8 cellular contexts compared by ENCODE assay signal in genomic region chr13:33016414-33017409, GRCh38. TPM values are rescaled to one million over a fixed set of nuclear protein-coding genes. Genes with fewer than 3 reads are reported as not detected.
DNase-seq lines count a peak whose midpoint lies in the region; ATAC-seq, FAIRE-seq and TF ChIP-seq lines count a peak whose summit lies in the region.

TSS of gene KL (plus strand) at chr13:33016423. CDS start at chr13:33016441, 18 bp downstream.

- peaks cover 67% of the 10 kb centered on the region for H3K27me3 Mint-ChIP-seq in T-helper 2 cell treated with Interferon-gamma antibody and Interleukin-4, amounts not matched to agents 5 μg/mL and 100 μg/mL, for 36 hours (ENCODE audit: low read depth)
- peaks cover 51 to 75% of the 10 kb centered on the region in 2 donors for H3K27me3 Mint-ChIP-seq in natural killer cell treated with Interleukin-12 subunit alpha and Interleukin-12 subunit beta and Interleukin-15 and Interleukin-18, amount 100 ng/mL, for 72 hours

- TF ChIP-seq CTCF in GM12864 (IDR thresholded peaks at IDR 0.05; ENCODE audit: low read depth, low read length, missing control alignments) (peak; percentile 2), fibroblast of pulmonary artery (IDR thresholded peaks at IDR 0.05; ENCODE audit: low read length, missing control alignments) (no peak)

- DNase-seq in GM12864 (ENCODE audit: low read depth) = no peak
- peak; percentile 3 for DNase-seq in GOT3 (lab: John Stamatoyannopoulos, UW)
- DNase-seq in T-helper 2 cell treated with Interferon-gamma antibody and Interleukin-4, amounts not matched to agents 5 μg/mL and 100 μg/mL, for 36 hours (ENCODE audit: low spot score) = peak; percentile 26
- no peak for DNase-seq in fibroblast of pulmonary artery (ENCODE audit: low read depth)
- no peak for DNase-seq in natural killer cell treated with Interleukin-12 subunit alpha and Interleukin-12 subunit beta and Interleukin-15 and Interleukin-18, amount 100 ng/mL, for 72 hours (ENCODE audit: low spot score)
- DNase-seq in dedifferentiated amniotic fluid mesenchymal stem cell (ENCODE audit: extremely low spot score) = no peak
- DNase-seq in RCC 7860 (ENCODE audit: low spot score) = no peak

- no peak within 1 kb of the TSS for H3K27ac Mint-ChIP-seq in T-helper 2 cell treated with Interferon-gamma antibody and Interleukin-4, amounts not matched to agents 5 μg/mL and 100 μg/mL, for 36 hours
- H3K27ac Mint-ChIP-seq in natural killer cell treated with Interleukin-12 subunit alpha and Interleukin-12 subunit beta and Interleukin-15 and Interleukin-18, amount 100 ng/mL, for 72 hours = no peak within 1 kb of the TSS

- H3K4me3 Mint-ChIP-seq in T-helper 2 cell treated with Interferon-gamma antibody and Interleukin-4, amounts not matched to agents 5 μg/mL and 100 μg/mL, for 36 hours = peak within 1 kb of the TSS; percentile 77
- H3K4me3 Mint-ChIP-seq in natural killer cell treated with Interleukin-12 subunit alpha and Interleukin-12 subunit beta and Interleukin-15 and Interleukin-18, amount 100 ng/mL, for 72 hours = peak within 1 kb of the TSS; percentile 38

- no peak for FAIRE-seq in RCC 7860 (lab: Jason Lieb, UNC)

- H3K36me3 Mint-ChIP-seq in T-helper 2 cell treated with Interferon-gamma antibody and Interleukin-4, amounts not matched to agents 5 μg/mL and 100 μg/mL, for 36 hours (ENCODE audit: low read depth) = no peaks in the 10 kb centered on the region
- peaks cover 5% of the 10 kb centered on the region for H3K36me3 Mint-ChIP-seq in natural killer cell treated with Interleukin-12 subunit alpha and Interleukin-12 subunit beta and Interleukin-15 and Interleukin-18, amount 100 ng/mL, for 72 hours

- no peaks in the 10 kb centered on the region for H3K9me3 Mint-ChIP-seq in T-helper 2 cell treated with Interferon-gamma antibody and Interleukin-4, amounts not matched to agents 5 μg/mL and 100 μg/mL, for 36 hours
- H3K9me3 Mint-ChIP-seq in natural killer cell treated with Interleukin-12 subunit alpha and Interleukin-12 subunit beta and Interleukin-15 and Interleukin-18, amount 100 ng/mL, for 72 hours = no peaks in the 10 kb centered on the region

- peak; percentile 35 to 46 for ATAC-seq in natural killer cell treated with Interleukin-12 subunit alpha and Interleukin-12 subunit beta and Interleukin-15 and Interleukin-18, amount 100 ng/mL, for 72 hours
- ATAC-seq in HG03342 (IDR thresholded peaks at IDR 0.05; ENCODE audit: unreplicated experiment) = no peak

- peak within 1 kb of the TSS; percentile 60 for H3K4me3 ChIP-seq in GM12864 (ENCODE audit: low read depth, low read length)
- peak within 1 kb of the TSS; percentile 38 for H3K4me3 ChIP-seq in fibroblast of pulmonary artery (replicated peaks; ENCODE audit: low read depth, low read length)

- H3K4me1 Mint-ChIP-seq in T-helper 2 cell treated with Interferon-gamma antibody and Interleukin-4, amounts not matched to agents 5 μg/mL and 100 μg/mL, for 36 hours (ENCODE audit: low read depth) = peaks cover 15% of the 10 kb centered on the region
- peaks cover 0 to 5% of the 10 kb centered on the region in 2 donors for H3K4me1 Mint-ChIP-seq in natural killer cell treated with Interleukin-12 subunit alpha and Interleukin-12 subunit beta and Interleukin-15 and Interleukin-18, amount 100 ng/mL, for 72 hours (ENCODE audit: low read depth in 2 of 2)

RNA-seq across cellular contexts. Expression of gene KL, which starts in this region (rescaled TPM):
- under 1 TPM in 1 of 2 donors, not detected in 1; 0.10 TPM for total RNA-seq in natural killer cell treated with Interleukin-12 subunit alpha and Interleukin-12 subunit beta and Interleukin-15 and Interleukin-18, amount 100 ng/mL, for 72 hours

Comparison
In these comparisons a context has a peak if more than half of its experiments do, and no peak if none do; other contexts are left out.
1. Peak in ATAC-seq in natural killer cell treated with Interleukin-12 subunit alpha and Interleukin-12 subunit beta and Interleukin-15 and Interleukin-18, amount 100 ng/mL, for 72 hours; RNA of the gene not detected or under 1 TPM.
2. DNase-seq: peak in GOT3 (single experiment) and T-helper 2 cell treated with Interferon-gamma antibody and Interleukin-4, amounts not matched to agents 5 μg/mL and 100 μg/mL, for 36 hours (single experiment); none in GM12864 (single experiment), fibroblast of pulmonary artery (single experiment), natural killer cell treated with Interleukin-12 subunit alpha and Interleukin-12 subunit beta and Interleukin-15 and Interleukin-18, amount 100 ng/mL, for 72 hours (single experiment), dedifferentiated amniotic fluid mesenchymal stem cell (single experiment) and RCC 7860 (single experiment).